ENCODE assay signal across 8 cellular contexts in genomic region chr12:53300187-53300586, GRCh38. TPM values are rescaled to one million over a fixed set of nuclear protein-coding genes. Genes with fewer than 3 reads are reported as not detected.
DNase-seq lines count a peak whose midpoint lies in the region; ATAC-seq, FAIRE-seq and TF ChIP-seq lines count a peak whose summit lies in the region.

No MANE protein-coding gene starts in this region.

- H3K27me3 ChIP-seq in cardiac muscle cell, result no peaks in the 10 kb centered on the region
- H3K27me3 ChIP-seq in gastroesophageal sphincter, result no peaks in the 10 kb centered on the region
- no peaks in the 10 kb centered on the region for H3K27me3 ChIP-seq in small intestine (ENCODE audit: control insufficient read depth in 2 of 2, insufficient read depth in 2 of 2, low read length in 2 of 2)

- no peaks in the 10 kb centered on the region for H3K9me3 Mint-ChIP-seq in activated B cell treated with CpG ODN at 0.5 μM for 24 hours

- H3K27me3 Mint-ChIP-seq in activated B cell treated with CpG ODN at 0.5 μM for 24 hours, result no peaks in the 10 kb centered on the region

- peak overlapping the region; percentile 95 for H3K27ac Mint-ChIP-seq in activated B cell treated with CpG ODN at 0.5 μM for 24 hours

- TF ChIP-seq EP300 in gastroesophageal sphincter (IDR thresholded peaks at IDR 0.05), result no peak

- intact Hi-C loops in left ventricle myocardium superior (cut with micrococcal nuclease) (no loop called here), activated B cell treated with CpG ODN at 0.5 μM for 24 hours (cut with micrococcal nuclease) (no loop called here)

- peaks cover 63% of the 10 kb centered on the region for H3K4me1 Mint-ChIP-seq in activated B cell treated with CpG ODN at 0.5 μM for 24 hours

- peak overlapping the region; percentile 100 for H3K4me3 Mint-ChIP-seq in activated B cell treated with CpG ODN at 0.5 μM for 24 hours

- H3K36me3 ChIP-seq in cardiac muscle cell (peaks cover 13% of the 10 kb centered on the region), gastroesophageal sphincter (peaks cover 0 to 54% of the 10 kb centered on the region in 2 donors), small intestine (ENCODE audit: control insufficient read depth in 2 of 2, insufficient read depth in 2 of 2, low read length in 2 of 2) (peaks cover 0 to 2% of the 10 kb centered on the region in 2 donors)

- H3K27ac ChIP-seq in cardiac muscle cell (peak overlapping the region; percentile 70), gastroesophageal sphincter (peak overlapping the region in 3 of 4 donors; percentile 77 to 81 (median 81)), small intestine (ENCODE audit: low read depth in 1 of 2, low read length in 1 of 2) (peak overlapping the region; percentile 34 to 47)

- POLR2A ChIA-PET in activated B cell treated with CpG ODN at 0.5 μM for 24 hours (lab: Charles Lee), result interaction anchor here (0.8 to 8.5 kb wide), 4 partner anchors 23 to 221 kb away, joined by 3 to 114 read pairs (median 4); partner anchors contain the start of genes AAAS and SPRYD3

- peaks cover 72% of the 10 kb centered on the region for H3K36me3 Mint-ChIP-seq in activated B cell treated with CpG ODN at 0.5 μM for 24 hours (ENCODE audit: low read depth)

- WGBS in gastroesophageal sphincter (ENCODE audit: low coverage in 1 of 2), 2 donors, result 0 to 3% methylated on average over 5 to 9 of the region's 12 CpGs
- 2% methylated on average over 12 of the region's 12 CpGs for WGBS in small intestine, 3 donors

- FAIRE-seq in small intestine (lab: Jason Lieb, UNC), result no peak

- TF ChIP-seq CTCF in cardiac muscle cell (IDR thresholded peaks at IDR 0.05; ENCODE audit: low read depth, low read length) (no peak), activated B cell treated with CpG ODN at 0.5 μM for 24 hours (IDR thresholded peaks at IDR 0.05) (no peak), gastroesophageal sphincter (IDR thresholded peaks at IDR 0.05) (no peak)

- CTCF ChIA-PET in activated B cell treated with CpG ODN at 0.5 μM for 24 hours (lab: Charles Lee), result interaction anchor here (1.4 to 5.5 kb wide), 5 partner anchors 21 to 141 kb away, joined by 7 to 37 read pairs (median 8); partner anchors contain the start of gene AAAS

- peaks cover 9% of the 10 kb centered on the region for H3K4me1 ChIP-seq in cardiac muscle cell (ENCODE audit: low read depth)
- H3K4me1 ChIP-seq in gastroesophageal sphincter, result peaks cover 4 to 77% (median 33%) of the 10 kb centered on the region in 3 donors
- peaks cover 2 to 10% of the 10 kb centered on the region in 2 donors for H3K4me1 ChIP-seq in small intestine (ENCODE audit: control insufficient read depth in 2 of 2, insufficient read depth in 1 of 2, low read depth in 1 of 2, low read length in 1 of 2)

- H3K4me3 ChIP-seq in cardiac muscle cell (peak overlapping the region; percentile 94), gastroesophageal sphincter (peak overlapping the region; percentile 51 to 83), small intestine (ENCODE audit: low read depth in 1 of 2, low read length in 2 of 2) (peak overlapping the region; percentile 55 to 77)

- ATAC-seq in left ventricle myocardium superior (no peak), activated B cell treated with CpG ODN at 0.5 μM for 24 hours (ENCODE audit: low read depth) (no peak), gastroesophageal sphincter (no peak), HG03442 (IDR thresholded peaks at IDR 0.05; ENCODE audit: unreplicated experiment) (no peak), GM21381 (IDR thresholded peaks at IDR 0.05; ENCODE audit: unreplicated experiment) (no peak)

- H3K9me3 ChIP-seq in cardiac muscle cell (ENCODE audit: low read depth), result no peaks in the 10 kb centered on the region
- no peaks in the 10 kb centered on the region for H3K9me3 ChIP-seq in gastroesophageal sphincter
- H3K9me3 ChIP-seq in small intestine (ENCODE audit: control insufficient read depth, low read depth), result no peaks in the 10 kb centered on the region

- DNase-seq in cardiac muscle cell (ENCODE audit: low read depth in 1 of 2, low spot score in 1 of 2) (peak; percentile 5 to 57), left ventricle myocardium superior (no peak), activated B cell treated with CpG ODN at 0.5 μM for 24 hours (no peak), small intestine (no peak), NCI-H146 (lab: John Stamatoyannopoulos, UW) (no peak)

- no peak for TF ChIP-seq POLR2A in gastroesophageal sphincter (IDR thresholded peaks at IDR 0.05)

RNA-seq across cellular contexts. Expression of gene MYG1, which starts 0.7 kb away (rescaled TPM):
- total RNA-seq in cardiac muscle cell, result 69.5 and 71.0 TPM in 2 replicates
- 73.3 and 75.4 TPM in 2 replicates for polyA plus RNA-seq in cardiac muscle cell
- 42.5 TPM for total RNA-seq in left ventricle myocardium superior
- 59.1 and 65.3 TPM in 2 replicates for total RNA-seq in activated B cell treated with CpG ODN at 0.5 μM for 24 hours
- 10 to 100 TPM; 40.9 to 49.2 (median 46.3) TPM for total RNA-seq in gastroesophageal sphincter
- polyA plus RNA-seq in small intestine, result 10 to 100 TPM; 64.9 to 87.0 (median 68.9) TPM

RNA-seq across cellular contexts. Expression of gene PFDN5, which starts 4.8 kb away (rescaled TPM):
- 435 and 511 TPM in 2 replicates for total RNA-seq in cardiac muscle cell
- 548 and 553 TPM in 2 replicates for polyA plus RNA-seq in cardiac muscle cell
- 374 TPM for total RNA-seq in left ventricle myocardium superior
- 486 and 578 TPM in 2 replicates for total RNA-seq in activated B cell treated with CpG ODN at 0.5 μM for 24 hours
- 100 to 1,000 TPM; 390 to 782 (median 568) TPM for total RNA-seq in gastroesophageal sphincter
- 1,000 to 10,000 TPM in 1 of 3 donors, 100 to 1,000 TPM in 2; 774 to 1,223 (median 815) TPM for polyA plus RNA-seq in small intestine

RNA-seq across cellular contexts. Expression of gene AAAS, which starts 21.2 kb away (rescaled TPM):
- total RNA-seq in cardiac muscle cell (117 and 119 TPM in 2 replicates), left ventricle myocardium superior (39.4 TPM), activated B cell treated with CpG ODN at 0.5 μM for 24 hours (57.3 and 72.1 TPM in 2 replicates), gastroesophageal sphincter (10 to 100 TPM; 36.4 to 88.9 (median 46.5) TPM)
- polyA plus RNA-seq in cardiac muscle cell (138 and 140 TPM in 2 replicates), small intestine (10 to 100 TPM; 20.0 to 34.9 (median 32.5) TPM)

RNA-seq across cellular contexts. Expression of gene ESPL1, which starts 32.1 kb away (rescaled TPM):
- total RNA-seq in cardiac muscle cell (7.8 and 23.9 TPM in 2 replicates), left ventricle myocardium superior (0.17 TPM), activated B cell treated with CpG ODN at 0.5 μM for 24 hours (6.2 and 8.2 TPM in 2 replicates), gastroesophageal sphincter (1 to 10 TPM in 2 of 4 donors, under 1 TPM in 2; 0.13 to 2.3 (median 0.64) TPM)
- polyA plus RNA-seq in cardiac muscle cell (1.3 and 4.8 TPM in 2 replicates), small intestine (10 to 100 TPM in 2 of 3 donors, 1 to 10 TPM in 1; 8.0 to 36.7 (median 14.3) TPM)

RNA-seq across cellular contexts. Expression of gene SP7, which starts 36.0 kb away (rescaled TPM):
- total RNA-seq in cardiac muscle cell, result 0.14 and 0.39 TPM in 2 replicates
- 0.45 TPM in 1 of 2 replicates, not detected in the other for polyA plus RNA-seq in cardiac muscle cell
- not detected for total RNA-seq in left ventricle myocardium superior
- total RNA-seq in activated B cell treated with CpG ODN at 0.5 μM for 24 hours, result not detected in 2 replicates
- total RNA-seq in gastroesophageal sphincter, result not detected
- polyA plus RNA-seq in small intestine, result not detected

Comparison
In these comparisons a context has a peak if more than half of its experiments do, and no peak if none do; other contexts are left out.
1. DNase-seq: peak in cardiac muscle cell (2 of 2); none in left ventricle myocardium superior (single experiment), activated B cell treated with CpG ODN at 0.5 μM for 24 hours (single experiment), small intestine (single experiment) and NCI-H146 (single experiment).
2. Peak in every context shown above with its lines, with median percentiles within 50 percentile points of each other: H3K27ac ChIP-seq and H3K4me3 ChIP-seq.